In genomic region chr15:44325568-44325967, GRCh38 we compare ENCODE assay signal across 21 cellular contexts.
"Had no signal": no experiment of that assay in that cellular context is flagged by ENCODE, and none has a peak within 500 bp of the region (broad histone marks: within the 10 kb centered on the region; RNA-seq: fewer than 3 reads in every experiment).

No MANE protein-coding gene starts in this region.

- FAIRE-seq: colon, endothelial cell of umbilical vein had no signal

- H3K27ac ChIP-seq: cardiac muscle cell, foreskin keratinocyte, ovary, suprapubic skin had no signal

- H3K9me3 Mint-ChIP-seq: activated CD8-positive, alpha-beta T cell treated with anti-CD3 and anti-CD28 coated beads for 36 hours; activated naive CD8-positive, alpha-beta T cell treated with anti-CD3 and anti-CD28 coated beads, Interleukin-2, amount 10 ng/mL, durations not matched to agents 7 days and 5 days; activated T-cell treated with anti-CD3 and anti-CD28 coated beads, Interleukin-2, amount 50 U/mL, for 72 hours; immature natural killer cell; natural killer cell; type B pancreatic cell had no signal

- H3K4me3 ChIP-seq: cardiac muscle cell, lung, mucosa of descending colon, ovary, suprapubic skin had no signal

- H3K36me3 ChIP-seq: cardiac muscle cell, ovary, suprapubic skin had no signal

- H3K27me3 Mint-ChIP-seq: activated CD8-positive, alpha-beta T cell treated with anti-CD3 and anti-CD28 coated beads for 36 hours; activated naive CD8-positive, alpha-beta T cell treated with anti-CD3 and anti-CD28 coated beads, Interleukin-2, amount 10 ng/mL, durations not matched to agents 7 days and 5 days; type B pancreatic cell had no signal

- H3K27me3 ChIP-seq: cardiac muscle cell, foreskin keratinocyte, ovary, suprapubic skin had no signal

- H3K27ac Mint-ChIP-seq: activated CD8-positive, alpha-beta T cell treated with anti-CD3 and anti-CD28 coated beads for 36 hours; activated naive CD8-positive, alpha-beta T cell treated with anti-CD3 and anti-CD28 coated beads, Interleukin-2, amount 10 ng/mL, durations not matched to agents 7 days and 5 days; activated T-cell treated with anti-CD3 and anti-CD28 coated beads, Interleukin-2, amount 50 U/mL, for 72 hours; immature natural killer cell; natural killer cell; type B pancreatic cell had no signal

- H3K9me3 ChIP-seq: mucosa of descending colon, ovary, suprapubic skin had no signal

- H3K4me3 Mint-ChIP-seq: activated CD8-positive, alpha-beta T cell treated with anti-CD3 and anti-CD28 coated beads for 36 hours; activated naive CD8-positive, alpha-beta T cell treated with anti-CD3 and anti-CD28 coated beads, Interleukin-2, amount 10 ng/mL, durations not matched to agents 7 days and 5 days; activated T-cell treated with anti-CD3 and anti-CD28 coated beads, Interleukin-2, amount 50 U/mL, for 72 hours; immature natural killer cell; natural killer cell; type B pancreatic cell had no signal

- DNase-seq: activated CD4-positive, alpha-beta T cell treated with anti-CD3 and anti-CD28 coated beads for 1 hour; activated CD8-positive, alpha-beta memory T cell treated with anti-CD3 and anti-CD28 coated beads, Interleukin-2, amount 50 U/mL, for 4 hours; activated CD8-positive, alpha-beta T cell treated with anti-CD3 and anti-CD28 coated beads for 36 hours; activated naive CD8-positive, alpha-beta T cell treated with anti-CD3 and anti-CD28 coated beads, Interleukin-2, amount 10 ng/mL, durations not matched to agents 7 days and 5 days; activated T-cell treated with anti-CD3 and anti-CD28 coated beads, Interleukin-2, amount 50 U/mL, for 72 hours; aorta; foreskin keratinocyte; head of caudate nucleus; immature natural killer cell; left colon; mucosa of descending colon; natural killer cell; ovary; stimulated activated CD4-positive, alpha-beta T cell treated with anti-CD3 and anti-CD28 coated beads, Interleukin-12 subunit alpha, Interleukin-12 subunit beta, amount 100 ng/mL, for 4 hours; stimulated activated naive CD4-positive, alpha-beta T cell had no signal

- H3K4me1 Mint-ChIP-seq: activated naive CD8-positive, alpha-beta T cell treated with anti-CD3 and anti-CD28 coated beads, Interleukin-2, amount 10 ng/mL, durations not matched to agents 7 days and 5 days; natural killer cell had no signal

- H3K36me3 Mint-ChIP-seq: natural killer cell had no signal

- H3K4me1 ChIP-seq: foreskin keratinocyte, suprapubic skin had no signal
